Comparison of ENCODE assay signal across 1 cellular context in the genomic region with DNA sequence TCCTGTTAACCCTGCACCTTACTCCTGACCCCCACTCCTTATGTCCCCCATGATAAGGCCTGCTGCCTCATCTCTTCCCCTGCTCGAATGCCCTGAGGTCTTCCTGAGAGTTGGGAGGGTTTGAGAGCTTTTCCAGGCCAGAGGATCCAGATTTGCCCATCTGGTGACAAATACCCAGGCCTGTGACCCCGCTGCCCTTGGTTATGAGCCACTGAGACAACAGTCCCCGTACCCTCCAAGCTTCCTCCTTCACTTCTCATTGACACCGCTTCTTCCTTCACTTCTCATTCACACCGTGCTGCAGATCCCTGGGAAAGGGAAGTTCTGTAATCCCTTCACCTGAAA.
A peak's percentile ranks its signal among the peaks of the same experiment; 100 is the strongest.
TF ChIP-seq lines count a peak whose summit lies in the region.

No MANE protein-coding gene starts in this region.

TF ChIP-seq in K562, 482 proteins besides CTCF, POLR2A, EP300 and RAD21:
- no peak for TF ChIP-seq ZNF263 (CRISPR knock-in tag; IDR thresholded peaks at IDR 0.05; ENCODE audit: borderline replicate concordance)
- no peak for TF ChIP-seq TCF7 (IDR thresholded peaks at IDR 0.05; ENCODE audit: borderline replicate concordance)
- no peak for TF ChIP-seq PCBP2 (IDR thresholded peaks at IDR 0.05; ENCODE audit: low read depth, low read length, poor library complexity, severe bottlenecking)
- TF ChIP-seq ZNF57 (CRISPR knock-in tag; IDR thresholded peaks at IDR 0.05): no peak
- TF ChIP-seq CBFA2T3 (IDR thresholded peaks at IDR 0.05): 0 out of 2 replicates have a peak, but pooled peaks have one; percentile 28
- TF ChIP-seq, protein P1, sequence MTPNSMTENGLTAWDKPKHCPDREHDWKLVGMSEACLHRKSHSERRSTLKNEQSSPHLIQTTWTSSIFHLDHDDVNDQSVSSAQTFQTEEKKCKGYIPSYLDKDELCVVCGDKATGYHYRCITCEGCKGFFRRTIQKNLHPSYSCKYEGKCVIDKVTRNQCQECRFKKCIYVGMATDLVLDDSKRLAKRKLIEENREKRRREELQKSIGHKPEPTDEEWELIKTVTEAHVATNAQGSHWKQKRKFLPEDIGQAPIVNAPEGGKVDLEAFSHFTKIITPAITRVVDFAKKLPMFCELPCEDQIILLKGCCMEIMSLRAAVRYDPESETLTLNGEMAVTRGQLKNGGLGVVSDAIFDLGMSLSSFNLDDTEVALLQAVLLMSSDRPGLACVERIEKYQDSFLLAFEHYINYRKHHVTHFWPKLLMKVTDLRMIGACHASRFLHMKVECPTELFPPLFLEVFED (CRISPR knock-in tag; conservative IDR thresholded peaks at IDR 0.05): no peak
TF ChIP-seq in K562: peak in this region for 1.
